ENCODE assay signal across 12 cellular contexts in genomic region chr22:31241936-31242335, GRCh38. TPM values are rescaled to one million over a fixed set of nuclear protein-coding genes. Genes with fewer than 3 reads are reported as not detected.
DNase-seq lines count a peak whose midpoint lies in the region; ATAC-seq and TF ChIP-seq lines count a peak whose summit lies in the region.
"Had no signal": no experiment of that assay in that cellular context is flagged by ENCODE, and none has a peak within 500 bp of the region (broad histone marks: within the 10 kb centered on the region; RNA-seq: fewer than 3 reads in every experiment).

No MANE protein-coding gene starts in this region.

- no peaks in the 10 kb centered on the region for H3K9me2 ChIP-seq in SK-N-SH

- peaks cover 73% of the 10 kb centered on the region for H3K79me2 ChIP-seq in SK-N-SH (ENCODE audit: insufficient read depth)

- no peaks in the 10 kb centered on the region for H4K20me1 ChIP-seq in SK-N-SH (ENCODE audit: insufficient read depth)

- peaks cover 61% of the 10 kb centered on the region for H3F3A ChIP-seq in SK-N-SH (replicated peaks; ENCODE audit: insufficient read depth)

- H3K4me1 ChIP-seq in SK-N-SH (ENCODE audit: control insufficient read depth in 1 of 2, insufficient read depth in 2 of 2, low read depth in 1 of 2, low read length in 1 of 2), result peaks cover 35 to 36% of the 10 kb centered on the region in 2 experiments
- peaks cover 0 to 31% (median 0%) of the 10 kb centered on the region in 12 donors for H3K4me1 ChIP-seq in heart left ventricle

- TF ChIP-seq RAD21 in SK-N-SH (IDR thresholded peaks at IDR 0.05; ENCODE audit: low read length), result no peak

- H3K4me3 ChIP-seq in SK-N-SH (ENCODE audit: low read depth in 2 of 2, low read length in 1 of 2), result no peak overlapping the region; a peak in 1 of 4 replicates
- H3K4me3 ChIP-seq in fibroblast of mammary gland (ENCODE audit: control insufficient read depth, low read depth, low read length), result no peak overlapping the region
- H3K4me3 ChIP-seq in retinal pigment epithelial cell (ENCODE audit: low read length), result peak overlapping the region; percentile 27
- no peak overlapping the region for H3K4me3 ChIP-seq in heart left ventricle
- H3K4me3 ChIP-seq: right lobe of liver had no signal

- TF ChIP-seq POLR2A in heart left ventricle (IDR thresholded peaks at IDR 0.05), result no peak

- POLR2A ChIA-PET in SK-N-SH (lab: Yijun Ruan, JAX), result no interaction called here

- intact Hi-C loops in heart left ventricle (cut with DNase I), result no loop called here

- H3K27ac ChIP-seq in SK-N-SH (ENCODE audit: low read depth in 2 of 2, low read length in 1 of 2) (peak overlapping the region; percentile 67 to 99; a peak in 3 of 4 replicates), heart left ventricle (no peak overlapping the region)
- H3K27ac ChIP-seq: right lobe of liver had no signal

- TF ChIP-seq EP300 in SK-N-SH (IDR thresholded peaks at IDR 0.05; ENCODE audit: borderline replicate concordance in 1 of 2, low read depth in 1 of 2, low read length in 1 of 2), result peak in 1 of 2 experiments; percentile 74; a peak in 1 of 4 replicates

- DNase-seq in Daoy (ENCODE audit: low read depth), result peak; percentile 66
- DNase-seq in SK-N-SH, result no peak
- DNase-seq in fibroblast of mammary gland (ENCODE audit: low read depth), result peak; percentile 25
- DNase-seq in retinal pigment epithelial cell (ENCODE audit: low read depth), result no peak
- DNase-seq in cerebellar cortex (ENCODE audit: low spot score), result no peak
- no peak for DNase-seq in heart left ventricle
- DNase-seq in SW480 (ENCODE audit: low spot score), result no peak
- DNase-seq: DMS153, NCI-H1048, NCI-H510A, right lobe of liver, RPMI8226 had no signal

- TF ChIP-seq CTCF in SK-N-SH (IDR thresholded peaks at IDR 0.05) (peak; percentile 52), fibroblast of mammary gland (conservative IDR thresholded peaks at IDR 0.05; ENCODE audit: control insufficient read depth, insufficient read depth, low read depth, low read length) (peak; percentile 24), retinal pigment epithelial cell (conservative IDR thresholded peaks at IDR 0.05; ENCODE audit: low read depth, low read length) (peak; percentile 38), heart left ventricle (IDR thresholded peaks at IDR 0.05) (no peak)

- no peak overlapping the region for H2AFZ ChIP-seq in SK-N-SH (ENCODE audit: low read depth)

- H3K9ac ChIP-seq in SK-N-SH, result peak overlapping the region; percentile 71; the same call in 1 of the 2 replicates

- ATAC-seq in heart left ventricle, result no peak

- H3K4me2 ChIP-seq in SK-N-SH, result peak overlapping the region; percentile 58

- H3K27me3 ChIP-seq in SK-N-SH (ENCODE audit: insufficient read depth) (no peaks in the 10 kb centered on the region), heart left ventricle (no peaks in the 10 kb centered on the region)
- H3K27me3 ChIP-seq: right lobe of liver had no signal

- H3K9me3 ChIP-seq in SK-N-SH (no peaks in the 10 kb centered on the region), heart left ventricle (no peaks in the 10 kb centered on the region)
- H3K9me3 ChIP-seq: right lobe of liver had no signal

- peaks cover 0 to 3% of the 10 kb centered on the region in 2 experiments for H3K36me3 ChIP-seq in SK-N-SH (replicated peaks in 1 of 2; ENCODE audit: control insufficient read depth in 1 of 2, insufficient read depth in 2 of 2, low read length in 1 of 2)
- peaks cover 0 to 25% (median 3%) of the 10 kb centered on the region in 9 donors for H3K36me3 ChIP-seq in heart left ventricle

- CTCF ChIA-PET in SK-N-SH (lab: Yijun Ruan, JAX), result interaction anchor here (1.1 to 2.6 kb wide), 4 partner anchors 8 to 157 kb away, joined by 3 to 11 read pairs (median 6); no protein-coding TSS in a partner anchor

TF ChIP-seq in SK-N-SH, 30 proteins besides CTCF, POLR2A, EP300 and RAD21 (continues in another document):
- no peak for TF ChIP-seq TEAD4 (IDR thresholded peaks at IDR 0.05; ENCODE audit: borderline replicate concordance, insufficient read depth)
- TF ChIP-seq USF2 (IDR thresholded peaks at IDR 0.05; ENCODE audit: borderline replicate concordance, low read depth, low read length), result no peak
- no peak for TF ChIP-seq GATA2 (CRISPR knock-in tag; IDR thresholded peaks at IDR 0.05)
- no peak for TF ChIP-seq MEF2A (IDR thresholded peaks at IDR 0.05; ENCODE audit: borderline replicate concordance, low read depth)
- no peak for TF ChIP-seq NRF1 (IDR thresholded peaks at IDR 0.05; ENCODE audit: low read depth, low read length)
- no peak for TF ChIP-seq NFIC (IDR thresholded peaks at IDR 0.05; ENCODE audit: borderline replicate concordance)
- no peak for TF ChIP-seq ZBTB33 (IDR thresholded peaks at IDR 0.05; ENCODE audit: borderline replicate concordance, low read depth)
- TF ChIP-seq IRF3 (IDR thresholded peaks at IDR 0.05; ENCODE audit: low read depth, low read length), result no peak
- TF ChIP-seq RCOR1 (IDR thresholded peaks at IDR 0.05; ENCODE audit: low read length), result no peak
- no peak for TF ChIP-seq SIN3A (IDR thresholded peaks at IDR 0.05; ENCODE audit: borderline replicate concordance, low read depth, low read length)
- TF ChIP-seq EZH2phosphoT487 (IDR thresholded peaks at IDR 0.05; ENCODE audit: borderline replicate concordance, low read depth), result no peak
- no peak for TF ChIP-seq REST (IDR thresholded peaks at IDR 0.05; ENCODE audit: low read depth, low read length)
- no peak for TF ChIP-seq FOXM1 (IDR thresholded peaks at IDR 0.05; ENCODE audit: low read depth)

RNA-seq across cellular contexts. Expression of gene LIMK2, which starts 29.8 kb away (rescaled TPM):
- 20.7 and 25.1 TPM in 2 replicates for total RNA-seq in Daoy (2014; rRNA removed; shearing (Covaris generic))
- polyA plus RNA-seq in SK-N-SH (2012; rRNA removed) (9.8 and 10.7 TPM in 2 replicates), heart left ventricle (10 to 100 TPM in 1 of 2 donors, 1 to 10 TPM in 1; 7.0 to 10.9 TPM)
- polyA plus RNA-seq in SK-N-SH (2012; cell fraction: cytosol; rRNA removed), result 8.0 and 8.6 TPM in 2 replicates
- 41.7 and 60.0 TPM in 2 replicates for polyA plus RNA-seq in SK-N-SH (2012; cell fraction: nucleus; rRNA removed)
- 10 to 100 TPM in 4 of 9 donors, 1 to 10 TPM in 5; 7.1 to 33.3 (median 9.4) TPM for total RNA-seq in heart left ventricle

RNA-seq across cellular contexts. Expression of gene PIK3IP1, which starts 50.4 kb away (rescaled TPM):
- 0.09 and 0.69 TPM in 2 replicates for total RNA-seq in Daoy (2014; rRNA removed; shearing (Covaris generic))
- 8.6 and 11.3 TPM in 2 replicates for polyA plus RNA-seq in SK-N-SH (2012; rRNA removed)
- 6.6 and 8.7 TPM in 2 replicates for polyA plus RNA-seq in SK-N-SH (2012; cell fraction: cytosol; rRNA removed)
- 9.5 and 13.2 TPM in 2 replicates for polyA plus RNA-seq in SK-N-SH (2012; cell fraction: nucleus; rRNA removed)
- 10 to 100 TPM in 7 of 9 donors, 1 to 10 TPM in 2; 3.8 to 40.7 (median 27.8) TPM for total RNA-seq in heart left ventricle
- polyA plus RNA-seq in heart left ventricle, result 1 to 10 TPM; 4.0 to 7.8 TPM

Comparison
In these comparisons a context has a peak if more than half of its experiments do, and no peak if none do; other contexts are left out.
1. DNase-seq: peak in Daoy (single experiment) and fibroblast of mammary gland (single experiment); none in SK-N-SH (single experiment), retinal pigment epithelial cell (single experiment), cerebellar cortex (single experiment), heart left ventricle (0 of 5) and SW480 (single experiment).
2. H3K27ac ChIP-seq: peak in SK-N-SH (2 of 2); none in heart left ventricle (0 of 12).
3. CTCF ChIP-seq: peak in SK-N-SH (single experiment), fibroblast of mammary gland (single experiment) and retinal pigment epithelial cell (single experiment); none in heart left ventricle (0 of 12).